8 cellular contexts compared by ENCODE assay signal in genomic region chr12:53726946-53727309, GRCh38. TPM values are rescaled to one million over a fixed set of nuclear protein-coding genes. Genes with fewer than 3 reads are reported as not detected.
DNase-seq lines count a peak whose midpoint lies in the region; ATAC-seq and TF ChIP-seq lines count a peak whose summit lies in the region.

No MANE protein-coding gene starts in this region.

- no peaks in the 10 kb centered on the region for H4K20me1 ChIP-seq in SK-N-SH (ENCODE audit: insufficient read depth)

- H3K79me2 ChIP-seq in SK-N-SH (ENCODE audit: insufficient read depth), result 0 out of 2 replicates have a peak, but pooled peaks cover 7% of the 10 kb centered on the region

- peaks cover 5 to 12% of the 10 kb centered on the region in 2 experiments; a peak in 3 of 4 replicates for H3K4me1 ChIP-seq in SK-N-SH (ENCODE audit: control insufficient read depth in 1 of 2, insufficient read depth in 2 of 2, low read depth in 1 of 2, low read length in 1 of 2)
- peaks cover 3% of the 10 kb centered on the region for H3K4me1 ChIP-seq in rectal smooth muscle tissue (ENCODE audit: control insufficient read depth, insufficient read depth, low read length)

- H3F3A ChIP-seq in SK-N-SH (replicated peaks; ENCODE audit: insufficient read depth), result no peaks in the 10 kb centered on the region

- 5% methylated on average over 14 of the region's 15 CpGs for WGBS in SK-N-SH (ENCODE audit: low lambda C conversion rate)

- H3K27ac ChIP-seq in SK-N-SH (ENCODE audit: low read depth in 2 of 2, low read length in 1 of 2) (no peak overlapping the region; a peak in 1 of 4 replicates), rectal smooth muscle tissue (ENCODE audit: low read depth, low read length) (peak overlapping the region; percentile 53)

- peak overlapping the region; percentile 92 for H2AFZ ChIP-seq in SK-N-SH (ENCODE audit: low read depth)

- no peak for TF ChIP-seq RAD21 in SK-N-SH (IDR thresholded peaks at IDR 0.05; ENCODE audit: low read length)

- CTCF ChIA-PET in SK-N-SH (lab: Yijun Ruan, JAX), result interaction anchor here (1.3 to 19.3 kb wide), 3 partner anchors 16 to 25 kb away, joined by 3 to 356 read pairs (median 15); no protein-coding TSS in a partner anchor

- H3K9ac ChIP-seq in SK-N-SH, result peak overlapping the region; percentile 63
- peak overlapping the region; percentile 69 for H3K9ac ChIP-seq in rectal smooth muscle tissue (ENCODE audit: low read length)

- peaks cover 9 to 18% of the 10 kb centered on the region in 2 experiments for H3K36me3 ChIP-seq in SK-N-SH (replicated peaks in 1 of 2; ENCODE audit: control insufficient read depth in 1 of 2, insufficient read depth in 2 of 2, low read length in 1 of 2)
- H3K36me3 ChIP-seq in rectal smooth muscle tissue (ENCODE audit: control insufficient read depth, insufficient read depth, low read length), result peaks cover 9% of the 10 kb centered on the region

- H3K4me2 ChIP-seq in SK-N-SH, result peak overlapping the region; percentile 87

- POLR2A ChIA-PET in SK-N-SH (lab: Yijun Ruan, JAX), result no interaction called here

- no peak for TF ChIP-seq EP300 in SK-N-SH (IDR thresholded peaks at IDR 0.05; ENCODE audit: borderline replicate concordance in 1 of 2, low read depth in 1 of 2, low read length in 1 of 2)

- no peaks in the 10 kb centered on the region for H3K9me2 ChIP-seq in SK-N-SH

- no peak for ATAC-seq in HG02981 (IDR thresholded peaks at IDR 0.05; ENCODE audit: unreplicated experiment)

- DNase-seq in NCI-H2107 (lab: John Stamatoyannopoulos, UW) (peak; percentile 34), NCI-H2107 treated with DMSO at 0.1 percent for 48 hours (lab: John Stamatoyannopoulos, UW; ENCODE audit: unreplicated experiment) (no peak), SK-N-SH (no peak), fibroblast of the aortic adventitia (ENCODE audit: low read depth) (peak; percentile 34), superior temporal gyrus (ENCODE audit: extremely low spot score) (no peak), NCI-H748 (lab: John Stamatoyannopoulos, UW; ENCODE audit: unreplicated experiment) (no peak)

- TF ChIP-seq CTCF in SK-N-SH (IDR thresholded peaks at IDR 0.05) (no peak), fibroblast of the aortic adventitia (IDR thresholded peaks at IDR 0.05; ENCODE audit: insufficient read depth, low read length) (no peak)

- H3K4me3 ChIP-seq in SK-N-SH (ENCODE audit: low read depth in 2 of 2, low read length in 1 of 2), result peak overlapping the region; percentile 83 to 93
- H3K4me3 ChIP-seq in fibroblast of the aortic adventitia (ENCODE audit: low read depth, low read length), result peak overlapping the region; percentile 97
- peak overlapping the region; percentile 95 for H3K4me3 ChIP-seq in rectal smooth muscle tissue (ENCODE audit: low read length)

- H3K27me3 ChIP-seq in SK-N-SH (ENCODE audit: insufficient read depth) (peaks cover 6% of the 10 kb centered on the region; the same call in 1 of the 2 replicates), rectal smooth muscle tissue (ENCODE audit: control insufficient read depth, insufficient read depth, low read length) (no peaks in the 10 kb centered on the region)

- no peaks in the 10 kb centered on the region for H3K9me3 ChIP-seq in SK-N-SH

TF ChIP-seq in SK-N-SH, 30 proteins besides CTCF, POLR2A, EP300 and RAD21:
- TF ChIP-seq YY1 (IDR thresholded peaks at IDR 0.05; ENCODE audit: low read depth) (no peak), IRF3 (IDR thresholded peaks at IDR 0.05; ENCODE audit: low read depth, low read length) (no peak), RXRA (IDR thresholded peaks at IDR 0.05; ENCODE audit: borderline replicate concordance, low read depth) (no peak), NRF1 (IDR thresholded peaks at IDR 0.05; ENCODE audit: low read depth, low read length) (no peak)

RNA-seq across cellular contexts. Expression of gene CALCOCO1, which starts 0.3 kb away (rescaled TPM):
- 72.1 and 130 TPM in 2 replicates for polyA plus RNA-seq in SK-N-SH (2012; rRNA removed)
- 43.0 and 60.7 TPM in 2 replicates for polyA plus RNA-seq in SK-N-SH (2012; cell fraction: cytosol; rRNA removed)
- polyA plus RNA-seq in SK-N-SH (2012; cell fraction: nucleus; rRNA removed), result 261 and 365 TPM in 2 replicates
- 96.2 and 234 TPM in 2 replicates for total RNA-seq in fibroblast of the aortic adventitia (ENCODE audit: low replicate concordance)

RNA-seq across cellular contexts. Expression of gene CISTR, which starts 24.9 kb away (rescaled TPM):
- polyA plus RNA-seq in SK-N-SH (2012; rRNA removed), result not detected in 2 replicates
- not detected in 2 replicates for polyA plus RNA-seq in SK-N-SH (2012; cell fraction: cytosol; rRNA removed)
- polyA plus RNA-seq in SK-N-SH (2012; cell fraction: nucleus; rRNA removed), result not detected in 2 replicates
- total RNA-seq in fibroblast of the aortic adventitia (ENCODE audit: low replicate concordance), result not detected in 2 replicates

RNA-seq across cellular contexts. Expression of gene ATP5MC2, which starts 51.0 kb away (rescaled TPM):
- 309 and 319 TPM in 2 replicates for polyA plus RNA-seq in SK-N-SH (2012; rRNA removed)
- polyA plus RNA-seq in SK-N-SH (2012; cell fraction: cytosol; rRNA removed), result 231 and 288 TPM in 2 replicates
- polyA plus RNA-seq in SK-N-SH (2012; cell fraction: nucleus; rRNA removed), result 116 and 117 TPM in 2 replicates
- 45.2 and 147 TPM in 2 replicates for total RNA-seq in fibroblast of the aortic adventitia (ENCODE audit: low replicate concordance)

Comparison
In these comparisons a context has a peak if more than half of its experiments do, and no peak if none do; other contexts are left out.
1. DNase-seq: peak in NCI-H2107 (single experiment) and fibroblast of the aortic adventitia (single experiment); none in NCI-H2107 treated with DMSO at 0.1 percent for 48 hours (single experiment), SK-N-SH (single experiment), superior temporal gyrus (single experiment) and NCI-H748 (single experiment).
2. Peak in every context shown above with its lines, with median percentiles within 50 percentile points of each other: H3K4me3 ChIP-seq.